23 cellular contexts compared by ENCODE assay signal in the genomic region with DNA sequence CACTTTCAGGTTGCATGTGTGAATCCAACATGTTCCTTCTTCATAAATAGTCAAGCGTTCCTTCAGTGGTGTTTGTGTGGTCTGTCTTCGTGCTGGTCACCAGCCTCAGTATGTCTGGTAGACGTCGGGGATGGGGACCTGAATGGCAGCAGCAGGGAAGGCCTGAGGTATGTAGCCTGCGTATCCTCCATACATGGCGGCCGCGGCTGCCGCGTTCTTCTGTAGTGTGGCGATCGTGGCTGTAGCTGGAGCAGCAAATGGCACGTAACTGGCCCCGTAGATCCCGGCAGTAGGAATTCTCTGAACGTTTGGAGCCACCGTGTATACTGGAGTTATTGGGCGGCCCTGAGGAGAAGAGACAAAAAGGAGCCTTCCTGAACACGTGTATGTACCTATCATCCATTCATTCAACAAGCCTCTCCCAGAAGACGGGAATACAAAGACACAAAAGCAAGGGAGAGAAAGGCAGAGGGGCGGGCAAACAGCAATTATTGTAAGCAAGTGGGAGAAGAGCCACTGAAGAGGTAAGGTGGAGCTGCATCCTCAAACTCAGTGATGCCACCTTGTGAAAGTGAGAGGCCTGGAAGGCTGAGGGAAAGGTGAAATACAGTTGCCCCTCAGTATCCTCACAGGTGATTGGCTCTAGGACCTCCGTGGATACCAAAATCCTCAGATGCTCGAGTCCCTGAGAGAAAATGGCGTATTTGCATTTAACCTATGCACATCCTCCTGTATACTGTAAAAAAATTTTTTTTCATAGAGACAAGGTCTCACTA.
"Had no signal": no experiment of that assay in that cellular context is flagged by ENCODE, and none has a peak within 500 bp of the region (broad histone marks: within the 10 kb centered on the region; RNA-seq: fewer than 3 reads in every experiment).

No MANE protein-coding gene starts in this region.

- H3K27me3 Mint-ChIP-seq: activated B cell treated with CpG ODN at 0.5 μM for 24 hours; activated CD4-positive, alpha-beta T cell treated with anti-CD3 and anti-CD28 coated beads, Interleukin-2, amount 10 ng/mL, durations not matched to agents 24 days and 14 days; activated CD8-positive, alpha-beta memory T cell treated with anti-CD3 and anti-CD28 coated beads, Interleukin-2, amount 10 ng/mL, durations not matched to agents 7 days and 5 days; activated naive CD8-positive, alpha-beta T cell treated with anti-CD3 and anti-CD28 coated beads for 36 hours; T-helper 17 cell had no signal

- H3K9me3 Mint-ChIP-seq: activated B cell treated with CpG ODN at 0.5 μM for 24 hours; activated naive CD8-positive, alpha-beta T cell treated with anti-CD3 and anti-CD28 coated beads for 36 hours; activated T-cell treated with anti-CD3 and anti-CD28 coated beads, Interleukin-2, amount 50 U/mL, for 4 hours had no signal

- H3K4me3 Mint-ChIP-seq: activated B cell treated with CpG ODN at 0.5 μM for 24 hours; activated CD4-positive, alpha-beta T cell treated with anti-CD3 and anti-CD28 coated beads, Interleukin-2, amount 10 ng/mL, durations not matched to agents 24 days and 14 days; activated CD8-positive, alpha-beta memory T cell treated with anti-CD3 and anti-CD28 coated beads, Interleukin-2, amount 10 ng/mL, durations not matched to agents 7 days and 5 days; activated naive CD8-positive, alpha-beta T cell treated with anti-CD3 and anti-CD28 coated beads for 36 hours; activated T-cell treated with anti-CD3 and anti-CD28 coated beads, Interleukin-2, amount 50 U/mL, for 4 hours; T-helper 17 cell had no signal

- H3K4me1 Mint-ChIP-seq: activated B cell treated with CpG ODN at 0.5 μM for 24 hours; activated CD8-positive, alpha-beta memory T cell treated with anti-CD3 and anti-CD28 coated beads, Interleukin-2, amount 10 ng/mL, durations not matched to agents 7 days and 5 days had no signal

- H3K4me2 ChIP-seq: KMS-11 had no signal

- H3K9ac ChIP-seq: KMS-11 had no signal

- DNase-seq: activated B cell treated with CpG ODN at 0.5 μM for 24 hours; activated CD4-positive, alpha-beta T cell treated with anti-CD3 and anti-CD28 coated beads for 1 hour; activated CD4-positive, alpha-beta T cell treated with anti-CD3 and anti-CD28 coated beads, Interleukin-2, amount 10 ng/mL, durations not matched to agents 24 days and 14 days; activated CD4-positive, alpha-beta T cell treated with anti-CD3 and anti-CD28 coated beads, Interleukin-2, amount 50 U/mL, for 48 hours; activated CD8-positive, alpha-beta memory T cell treated with anti-CD3 and anti-CD28 coated beads, Interleukin-2, amount 10 ng/mL, durations not matched to agents 7 days and 5 days; activated effector memory CD4-positive, alpha-beta T cell treated with anti-CD3 and anti-CD28 coated beads, Interleukin-2, amount 50 U/mL, for 16 hours; activated naive CD4-positive, alpha-beta T cell treated with Interleukin-2 at 50 U/mL for 16 hours; activated naive CD8-positive, alpha-beta T cell treated with anti-CD3 and anti-CD28 coated beads for 36 hours; activated T-cell treated with anti-CD3 and anti-CD28 coated beads, Interleukin-2, amount 50 U/mL, for 4 hours; anterior cingulate cortex; cerebellar nuclear complex; NCI-H1092 treated with DMSO at 0.1 percent for 48 hours; NCI-H1417 treated with DMSO at 0.1 percent for 48 hours; NCI-H1694; NCI-H2029 treated with DMSO at 0.1 percent for 48 hours; NCI-H446; NCI-H524; PC-3; SHP77 treated with DMSO at 0.1 percent for 48 hours; T-helper 17 cell; T-helper 9 cell had no signal

- H3K36me3 Mint-ChIP-seq: activated naive CD8-positive, alpha-beta T cell treated with anti-CD3 and anti-CD28 coated beads for 36 hours had no signal

- ATAC-seq: activated CD8-positive, alpha-beta memory T cell treated with anti-CD3 and anti-CD28 coated beads, Interleukin-2, amount 10 ng/mL, durations not matched to agents 7 days and 5 days; activated T-cell treated with anti-CD3 and anti-CD28 coated beads, Interleukin-2, amount 50 U/mL, for 4 hours; PC-3; T-helper 17 cell had no signal

- H3K27ac ChIP-seq: KMS-11 had no signal

- H3K27ac Mint-ChIP-seq: activated B cell treated with CpG ODN at 0.5 μM for 24 hours; activated CD4-positive, alpha-beta T cell treated with anti-CD3 and anti-CD28 coated beads, Interleukin-2, amount 10 ng/mL, durations not matched to agents 24 days and 14 days; activated CD8-positive, alpha-beta memory T cell treated with anti-CD3 and anti-CD28 coated beads, Interleukin-2, amount 10 ng/mL, durations not matched to agents 7 days and 5 days; activated naive CD8-positive, alpha-beta T cell treated with anti-CD3 and anti-CD28 coated beads for 36 hours; T-helper 17 cell had no signal

- FAIRE-seq: RCC 7860 had no signal
